ENCODE assay signal across 24 cellular contexts in genomic region chr3:194832346-194833104, GRCh38.
"Had no signal": no experiment of that assay in that cellular context is flagged by ENCODE, and none has a peak within 500 bp of the region (broad histone marks: within the 10 kb centered on the region; RNA-seq: fewer than 3 reads in every experiment).

No MANE protein-coding gene starts in this region.

- FAIRE-seq: HepG2, K562, RCC 7860 had no signal

- H3K27me3 Mint-ChIP-seq: IgD-negative memory B cell had no signal

- H3K36me3 ChIP-seq: SJSA1 had no signal

- H3K4me3 Mint-ChIP-seq: IgD-negative memory B cell had no signal

- H3K4me1 Mint-ChIP-seq: IgD-negative memory B cell had no signal

- H3K9me3 ChIP-seq: SJSA1 had no signal

- H3K36me3 Mint-ChIP-seq: IgD-negative memory B cell had no signal

- H3K27ac Mint-ChIP-seq: IgD-negative memory B cell had no signal

- H3K27ac ChIP-seq: KMS-11, SJSA1, SK-N-MC had no signal

- H3K9me3 Mint-ChIP-seq: IgD-negative memory B cell had no signal

- H3K4me3 ChIP-seq: K562, SJSA1, SK-N-MC had no signal

- H3K27me3 ChIP-seq: SJSA1 had no signal

- DNase-seq: Kasumi-1, MM.1S, NCI-H1092 treated with DMSO at 0.1 percent for 48 hours, NCI-H1436, NCI-H187, NCI-H2029, NCI-H2081 treated with DMSO at 0.1 percent for 48 hours, NCI-H2171, NCI-H226, NCI-H446, NCI-H510A, NCI-H524 treated with DMSO at 0.1 percent for 48 hours, NCI-H69, NCI-H774, Right ventricle myocardium superior, RPMI8226, SIG-M5 had no signal

- H3K4me2 ChIP-seq: KMS-11 had no signal

- ATAC-seq: HepG2, K562 had no signal

- H3K9ac ChIP-seq: KMS-11 had no signal
